Comparison of ENCODE assay signal across 8 cellular contexts in the genomic region with DNA sequence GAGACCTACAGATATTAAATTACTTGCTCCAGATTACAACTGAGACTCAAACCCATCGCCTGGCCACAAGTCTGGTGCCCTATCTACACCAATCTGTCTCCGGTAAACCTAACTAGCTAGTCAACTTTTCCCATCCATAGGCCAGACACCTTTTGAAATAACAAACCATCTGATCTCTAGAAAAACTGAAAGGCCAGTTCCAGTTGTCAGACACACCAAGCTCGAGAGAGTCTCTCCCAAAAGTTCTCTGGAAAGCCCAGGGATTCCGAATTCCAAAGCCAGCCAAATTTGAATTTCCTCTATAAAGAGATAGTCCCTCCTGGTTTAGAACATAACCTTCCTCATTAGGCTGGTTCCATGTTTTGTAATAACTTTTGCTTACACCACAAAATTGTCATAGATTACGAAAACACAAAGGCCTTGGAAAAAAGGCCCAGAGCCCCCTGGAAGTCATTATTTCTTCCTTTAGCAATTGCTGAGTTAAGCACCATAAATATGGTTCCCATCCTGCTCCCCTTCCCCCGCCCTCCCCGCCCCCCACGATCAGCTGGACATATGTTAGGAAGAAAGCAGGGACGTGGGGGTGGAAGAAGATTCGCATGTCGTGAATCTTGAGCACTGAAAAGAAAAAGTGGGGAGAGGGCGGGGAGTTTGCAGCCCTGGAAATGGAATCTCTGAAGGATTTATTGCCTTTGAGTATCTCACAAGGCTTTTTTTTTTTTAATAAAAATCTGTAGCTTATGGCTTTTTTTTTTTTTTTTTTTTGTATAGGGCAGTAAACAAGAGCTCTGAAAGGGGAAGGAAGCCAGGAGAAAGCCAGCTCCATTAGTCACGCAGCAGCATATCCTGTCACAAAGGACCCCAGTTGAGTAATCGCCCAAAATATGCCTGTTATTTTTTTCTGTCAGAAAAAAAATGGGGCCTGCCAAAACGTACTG.
DNase-seq lines count a peak whose midpoint lies in the region; ATAC-seq, FAIRE-seq and TF ChIP-seq lines count a peak whose summit lies in the region.

No MANE protein-coding gene starts in this region.

- CTCF ChIA-PET in K562 (lab: Yijun Ruan, JAX; ENCODE audit: low intra/inter-chr PET ratio) (no interaction called here), HEK293T (lab: Yijun Ruan, JAX) (no interaction called here)

- DNase-seq in H4 (ENCODE audit: low spot score), result peak; percentile 84
- peak; percentile 22 for DNase-seq in SK-MEL-5 (ENCODE audit: low read depth, low spot score)
- peak in 2 of 4 experiments; percentile 25 to 49 for DNase-seq in K562 (ENCODE audit: extremely low read depth in 1 of 4, low spot score in 3 of 4)
- peak; percentile 65 for DNase-seq in kidney glomerular epithelial cell (lab: John Stamatoyannopoulos, UW)
- peak; percentile 25 for DNase-seq in stimulated activated naive CD4-positive, alpha-beta T cell treated with Interleukin-2 at 50 U/mL for 16 hours (lab: John Stamatoyannopoulos, UW)
- no peak for DNase-seq in testis
- no peak for DNase-seq in HEK293T (ENCODE audit: extremely low spot score)
- no peak for DNase-seq in NCI-H1930 (lab: John Stamatoyannopoulos, UW)

- H3K4me1 ChIP-seq in K562 (replicated peaks in 1 of 2; ENCODE audit: control insufficient read depth in 2 of 2, insufficient read depth in 2 of 2, low read length in 2 of 2) (peaks cover 0 to 22% of the 10 kb centered on the region in 2 experiments; a peak in 4 of 5 replicates), testis (peaks cover 26% of the 10 kb centered on the region)

- H4K20me1 ChIP-seq in K562 (replicated peaks; ENCODE audit: control insufficient read depth, insufficient read depth, low read length), result no peaks in the 10 kb centered on the region

- H3K4me3 ChIP-seq in K562 (no peak overlapping the region), testis (no peak overlapping the region)

- H3K9ac ChIP-seq in K562 (ENCODE audit: insufficient read depth in 1 of 2, low read depth in 2 of 2, low read length in 2 of 2), result no peak overlapping the region

- no peak for TF ChIP-seq EP300 in K562 (IDR thresholded peaks at IDR 0.05; ENCODE audit: low read length)

- H3K36me3 ChIP-seq in K562 (ENCODE audit: control insufficient read depth, insufficient read depth, low read length), result no peaks in the 10 kb centered on the region
- no peaks in the 10 kb centered on the region for H3K36me3 ChIP-seq in testis (ENCODE audit: low read depth, missing control alignments)

- TF ChIP-seq RAD21 in K562 (CRISPR knock-in tag; conservative IDR thresholded peaks at IDR 0.05 in 1 of 2, IDR thresholded peaks at IDR 0.05 in 1 of 2), result no peak

- H3K4me2 ChIP-seq in K562 (ENCODE audit: insufficient read depth, low read length), result no peak overlapping the region

- no peaks in the 10 kb centered on the region for H3K79me2 ChIP-seq in K562 (ENCODE audit: control insufficient read depth, insufficient read depth, low read length)

- H3K9me3 ChIP-seq in K562 (replicated peaks; ENCODE audit: control insufficient read depth, insufficient read depth, low read depth, low read length), result no peaks in the 10 kb centered on the region
- H3K9me3 ChIP-seq in testis, result no peaks in the 10 kb centered on the region

- 28% methylated on average over 12 of the region's 15 CpGs for WGBS in K562 (ENCODE audit: insufficient coverage, low coverage, missing lambda C conversion rate)
- WGBS in testis, 2 donors, result 51 to 56% methylated on average over 15 of the region's 15 CpGs

- no peak for FAIRE-seq in K562 (lab: Jason Lieb, UNC)

- BruUV-seq in K562 (replicated peaks; lab: Mats Ljungman, UMichigan), result no TSS peak

- TF ChIP-seq CTCF in K562 (IDR thresholded peaks at IDR 0.05 in 2 of 3, conservative IDR thresholded peaks at IDR 0.05 in 1 of 3; ENCODE audit: insufficient read depth in 2 of 3, low read depth in 1 of 3, low read length in 3 of 3) (no peak), testis (IDR thresholded peaks at IDR 0.05) (no peak)

- TF ChIP-seq POLR2A in K562 (conservative IDR thresholded peaks at IDR 0.05) (no peak), testis (IDR thresholded peaks at IDR 0.05) (no peak)

- POLR2A ChIA-PET in K562 (lab: Yijun Ruan, JAX) (interaction anchor here (0.6 to 0.8 kb wide), 2 partner anchors 12 to 19 kb away, joined by 3 to 4 read pairs; no protein-coding TSS in a partner anchor), HEK293T (lab: Yijun Ruan, JAX) (no interaction called here)

- H3K27me3 ChIP-seq in K562 (ENCODE audit: control insufficient read depth in 2 of 2, insufficient read depth in 2 of 2, low read length in 2 of 2), result no peaks in the 10 kb centered on the region
- no peaks in the 10 kb centered on the region for H3K27me3 ChIP-seq in testis

- H2AFZ ChIP-seq in K562 (ENCODE audit: low read depth, low read length), result peak overlapping the region; percentile 66

- intact Hi-C loops in K562 (cut with micrococcal nuclease), result no loop called here
- intact Hi-C loops in testis (cut with DNase I; ENCODE audit: low total_unique reads), result no loop called here

- in situ Hi-C loops in SK-MEL-5 (cut with HindIII; ENCODE audit: low pct_unique_long_range_greater_than_20kb, low sequenced_read_pairs) (no loop called here), K562 (cut with MboI) (no loop called here)

- H3K9me1 ChIP-seq in K562 (ENCODE audit: control insufficient read depth, insufficient read depth, low read length), result no peaks in the 10 kb centered on the region

- peak overlapping the region; percentile 44; the same call in 1 of the 3 replicates for H3K27ac ChIP-seq in K562 (ENCODE audit: extremely low read depth, low read depth, low read length)
- peak overlapping the region in 1 of 2 donors; percentile 64 for H3K27ac ChIP-seq in testis

- peak; percentile 56; the same call in 2 of the 3 replicates for ATAC-seq in K562

TF ChIP-seq in K562, 482 proteins besides CTCF, POLR2A, EP300 and RAD21 (continues in another document):
- peak; percentile 68; the same call in 1 of the 2 replicates for TF ChIP-seq ZNF766 (CRISPR knock-in tag; conservative IDR thresholded peaks at IDR 0.05)
- TF ChIP-seq FOSL1 (tag; conservative IDR thresholded peaks at IDR 0.05), result peak; percentile 67
- peak; percentile 84 for TF ChIP-seq ZNF384 (IDR thresholded peaks at IDR 0.05; ENCODE audit: low read depth, low read length)
- no peak for TF ChIP-seq ZNF707 (CRISPR knock-in tag; conservative IDR thresholded peaks at IDR 0.05)
- no peak for TF ChIP-seq ZNF717 (CRISPR knock-in tag; IDR thresholded peaks at IDR 0.05)
- no peak for TF ChIP-seq SNRNP70 (optimal IDR thresholded peaks at IDR 0.05; ENCODE audit: low read depth, low read length)
- no peak for TF ChIP-seq NCOA1 (IDR thresholded peaks at IDR 0.05; ENCODE audit: low read depth)
- no peak for TF ChIP-seq MAFG (tag; conservative IDR thresholded peaks at IDR 0.05)
- TF ChIP-seq ZNF165 (CRISPR knock-in tag; IDR thresholded peaks at IDR 0.05; ENCODE audit: borderline replicate concordance), result no peak
- TF ChIP-seq, protein P1, sequence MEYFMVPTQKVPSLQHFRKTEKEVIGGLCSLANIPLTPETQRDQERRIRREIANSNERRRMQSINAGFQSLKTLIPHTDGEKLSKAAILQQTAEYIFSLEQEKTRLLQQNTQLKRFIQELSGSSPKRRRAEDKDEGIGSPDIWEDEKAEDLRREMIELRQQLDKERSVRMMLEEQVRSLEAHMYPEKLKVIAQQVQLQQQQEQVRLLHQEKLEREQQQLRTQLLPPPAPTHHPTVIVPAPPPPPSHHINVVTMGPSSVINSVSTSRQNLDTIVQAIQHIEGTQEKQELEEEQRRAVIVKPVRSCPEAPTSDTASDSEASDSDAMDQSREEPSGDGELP (CRISPR knock-in tag; IDR thresholded peaks at IDR 0.05; ENCODE audit: borderline replicate concordance), result peak; percentile 33; the same call in 1 of the 2 replicates

TF ChIP-seq in HEK293T, 16 proteins besides CTCF, POLR2A, EP300 and RAD21:
- TF ChIP-seq SP1 (IDR thresholded peaks at IDR 0.05) (no peak), SUZ12 (IDR thresholded peaks at IDR 0.05) (no peak), TARDBP (IDR thresholded peaks at IDR 0.05) (no peak), LEF1 (IDR thresholded peaks at IDR 0.05; ENCODE audit: borderline replicate concordance) (no peak), FOXM1 (IDR thresholded peaks at IDR 0.05; ENCODE audit: borderline replicate concordance) (no peak), FOXA1 (IDR thresholded peaks at IDR 0.05) (no peak), CTBP1 (IDR thresholded peaks at IDR 0.05; ENCODE audit: borderline replicate concordance) (no peak), NFRKB (IDR thresholded peaks at IDR 0.05) (no peak), FOXK2 (IDR thresholded peaks at IDR 0.05) (no peak), ELF4 (IDR thresholded peaks at IDR 0.05) (no peak), HDGF (IDR thresholded peaks at IDR 0.05; ENCODE audit: borderline replicate concordance) (no peak), ZNF384 (IDR thresholded peaks at IDR 0.05) (no peak), BHLHE40 (IDR thresholded peaks at IDR 0.05; ENCODE audit: borderline replicate concordance) (no peak), ARNT (IDR thresholded peaks at IDR 0.05) (no peak), L3MBTL2 (conservative IDR thresholded peaks at IDR 0.05) (no peak)
- TF ChIP-seq, protein P2, sequence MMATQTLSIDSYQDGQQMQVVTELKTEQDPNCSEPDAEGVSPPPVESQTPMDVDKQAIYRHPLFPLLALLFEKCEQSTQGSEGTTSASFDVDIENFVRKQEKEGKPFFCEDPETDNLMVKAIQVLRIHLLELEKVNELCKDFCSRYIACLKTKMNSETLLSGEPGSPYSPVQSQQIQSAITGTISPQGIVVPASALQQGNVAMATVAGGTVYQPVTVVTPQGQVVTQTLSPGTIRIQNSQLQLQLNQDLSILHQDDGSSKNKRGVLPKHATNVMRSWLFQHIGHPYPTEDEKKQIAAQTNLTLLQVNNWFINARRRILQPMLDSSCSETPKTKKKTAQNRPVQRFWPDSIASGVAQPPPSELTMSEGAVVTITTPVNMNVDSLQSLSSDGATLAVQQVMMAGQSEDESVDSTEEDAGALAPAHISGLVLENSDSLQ (IDR thresholded peaks at IDR 0.05), result no peak

Comparison
In these comparisons a context has a peak if more than half of its experiments do, and no peak if none do; other contexts are left out.
1. DNase-seq: peak in H4 (single experiment), SK-MEL-5 (single experiment), kidney glomerular epithelial cell (single experiment) and stimulated activated naive CD4-positive, alpha-beta T cell treated with Interleukin-2 at 50 U/mL for 16 hours (single experiment); none in testis (single experiment), HEK293T (single experiment) and NCI-H1930 (0 of 2).